7 cellular contexts compared by ENCODE assay signal in genomic region chr1:204418174-204419063, GRCh38.
A peak's percentile ranks its signal among the peaks of the same experiment; 100 is the strongest.
DNase-seq lines count a peak whose midpoint lies in the region; ATAC-seq, FAIRE-seq and TF ChIP-seq lines count a peak whose summit lies in the region.

No MANE protein-coding gene starts in this region.

- peak; percentile 66 for ATAC-seq in GM21737 (IDR thresholded peaks at IDR 0.05; ENCODE audit: unreplicated experiment)
- ATAC-seq in stimulated activated naive CD8-positive, alpha-beta T cell treated with anti-CD3 and anti-CD28 coated beads, Interleukin-15, amount 100 ng/mL, for 72 hours, result peak; percentile 69

- H3K4me3 Mint-ChIP-seq in stimulated activated naive CD8-positive, alpha-beta T cell treated with anti-CD3 and anti-CD28 coated beads, Interleukin-15, amount 100 ng/mL, for 72 hours, result no peak overlapping the region
- H3K4me3 Mint-ChIP-seq in T-helper 2 cell treated with Interferon-gamma antibody and Interleukin-4, amounts not matched to agents 5 μg/mL and 100 μg/mL, for 36 hours, result no peak overlapping the region

- peaks cover 8% of the 10 kb centered on the region for H3K36me3 Mint-ChIP-seq in T-helper 2 cell treated with Interferon-gamma antibody and Interleukin-4, amounts not matched to agents 5 μg/mL and 100 μg/mL, for 36 hours (ENCODE audit: low read depth)

- FAIRE-seq in RCC 7860 (lab: Jason Lieb, UNC), result no peak

- peaks cover 47% of the 10 kb centered on the region for H3K4me1 Mint-ChIP-seq in stimulated activated naive CD8-positive, alpha-beta T cell treated with anti-CD3 and anti-CD28 coated beads, Interleukin-15, amount 100 ng/mL, for 72 hours
- H3K4me1 Mint-ChIP-seq in T-helper 2 cell treated with Interferon-gamma antibody and Interleukin-4, amounts not matched to agents 5 μg/mL and 100 μg/mL, for 36 hours (ENCODE audit: low read depth), result peaks cover 25% of the 10 kb centered on the region

- no peaks in the 10 kb centered on the region for H3K27me3 Mint-ChIP-seq in stimulated activated naive CD8-positive, alpha-beta T cell treated with anti-CD3 and anti-CD28 coated beads, Interleukin-15, amount 100 ng/mL, for 72 hours
- no peaks in the 10 kb centered on the region for H3K27me3 Mint-ChIP-seq in T-helper 2 cell treated with Interferon-gamma antibody and Interleukin-4, amounts not matched to agents 5 μg/mL and 100 μg/mL, for 36 hours (ENCODE audit: low read depth)

- DNase-seq in RCC 7860 (ENCODE audit: low spot score), result peak; percentile 61
- DNase-seq in foreskin fibroblast, result peak; percentile 41 to 71
- no peak for DNase-seq in stimulated activated naive CD8-positive, alpha-beta T cell treated with anti-CD3 and anti-CD28 coated beads, Interleukin-15, amount 100 ng/mL, for 72 hours
- DNase-seq in stimulated activated CD8-positive, alpha-beta memory T cell treated with anti-CD3 and anti-CD28 coated beads, Interleukin-4, amount 100 ng/mL, for 48 hours, result no peak
- DNase-seq in NCI-H510A treated with DMSO at 0.1 percent for 48 hours (lab: John Stamatoyannopoulos, UW), result no peak
- DNase-seq in T-helper 2 cell treated with Interferon-gamma antibody and Interleukin-4, amounts not matched to agents 5 μg/mL and 100 μg/mL, for 36 hours (ENCODE audit: low spot score), result no peak

- no peaks in the 10 kb centered on the region for H3K9me3 Mint-ChIP-seq in stimulated activated naive CD8-positive, alpha-beta T cell treated with anti-CD3 and anti-CD28 coated beads, Interleukin-15, amount 100 ng/mL, for 72 hours
- no peaks in the 10 kb centered on the region for H3K9me3 Mint-ChIP-seq in T-helper 2 cell treated with Interferon-gamma antibody and Interleukin-4, amounts not matched to agents 5 μg/mL and 100 μg/mL, for 36 hours

- TF ChIP-seq CTCF in foreskin fibroblast (IDR thresholded peaks at IDR 0.05; ENCODE audit: low read depth, low read length), result no peak

- H3K4me3 ChIP-seq in foreskin fibroblast (ENCODE audit: low read depth in 1 of 2, low read length in 2 of 2), result no peak overlapping the region

- peak overlapping the region in 1 of 2 donors; percentile 67 for H3K27ac Mint-ChIP-seq in stimulated activated naive CD8-positive, alpha-beta T cell treated with anti-CD3 and anti-CD28 coated beads, Interleukin-15, amount 100 ng/mL, for 72 hours
- H3K27ac Mint-ChIP-seq in T-helper 2 cell treated with Interferon-gamma antibody and Interleukin-4, amounts not matched to agents 5 μg/mL and 100 μg/mL, for 36 hours, result no peak overlapping the region

Comparison
In these comparisons a context has a peak if more than half of its experiments do, and no peak if none do; other contexts are left out.
1. DNase-seq: peak in RCC 7860 (single experiment) and foreskin fibroblast (2 of 2); none in stimulated activated naive CD8-positive, alpha-beta T cell treated with anti-CD3 and anti-CD28 coated beads, Interleukin-15, amount 100 ng/mL, for 72 hours (0 of 2), stimulated activated CD8-positive, alpha-beta memory T cell treated with anti-CD3 and anti-CD28 coated beads, Interleukin-4, amount 100 ng/mL, for 48 hours (single experiment), NCI-H510A treated with DMSO at 0.1 percent for 48 hours (single experiment) and T-helper 2 cell treated with Interferon-gamma antibody and Interleukin-4, amounts not matched to agents 5 μg/mL and 100 μg/mL, for 36 hours (single experiment).